1 cellular context compared by ENCODE assay signal in genomic region chr3:126851934-126852333, GRCh38.
TF ChIP-seq lines count a peak whose summit lies in the region.

No MANE protein-coding gene starts in this region.

TF ChIP-seq in GM23338, 12 proteins besides CTCF, POLR2A, EP300 and RAD21 (continued from another document):
- no peak for TF ChIP-seq REST (IDR thresholded peaks at IDR 0.05; ENCODE audit: unreplicated experiment)
- no peak for TF ChIP-seq ZNF331 (CRISPR knock-in tag; IDR thresholded peaks at IDR 0.05; ENCODE audit: low read depth)
- TF ChIP-seq ZNF114 (CRISPR knock-in tag; IDR thresholded peaks at IDR 0.05) = no peak
- no peak for TF ChIP-seq JUNB (IDR thresholded peaks at IDR 0.05; ENCODE audit: unreplicated experiment)
- no peak for TF ChIP-seq ETS1 (IDR thresholded peaks at IDR 0.05)
- no peak for TF ChIP-seq EZH2 (IDR thresholded peaks at IDR 0.05; ENCODE audit: low read depth, unreplicated experiment)
- no peak for TF ChIP-seq STAT1 (IDR thresholded peaks at IDR 0.05; ENCODE audit: unreplicated experiment)
- no peak for TF ChIP-seq CREB1 (CRISPR knock-in tag; IDR thresholded peaks at IDR 0.05; ENCODE audit: low read depth)
- no peak for TF ChIP-seq NANOG (IDR thresholded peaks at IDR 0.05; ENCODE audit: borderline replicate concordance)
- TF ChIP-seq ZNF462 (CRISPR knock-in tag; IDR thresholded peaks at IDR 0.05) = no peak
- TF ChIP-seq EZH2phosphoT487 (IDR thresholded peaks at IDR 0.05; ENCODE audit: unreplicated experiment) = no peak
TF ChIP-seq in GM23338: peak in this region for 0.
